Comparison of ENCODE assay signal across 33 cellular contexts in the genomic region with DNA sequence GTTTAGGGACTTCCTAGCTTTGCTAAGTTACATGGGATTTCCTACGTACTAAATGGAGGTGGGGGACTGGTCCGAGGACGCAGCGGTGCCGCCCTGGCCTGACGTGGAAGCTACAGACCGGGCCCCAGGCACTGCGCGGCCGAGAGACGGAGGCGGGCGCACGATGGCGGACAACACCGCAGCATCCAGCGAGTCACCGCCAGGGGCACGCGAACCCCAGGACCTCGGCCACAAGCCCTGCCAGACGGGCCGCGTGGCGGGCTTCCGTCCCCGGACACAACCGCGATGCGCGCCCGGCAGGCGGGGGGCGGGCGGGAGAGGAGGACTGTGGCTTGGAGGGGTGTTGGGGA.
"Had no signal": no experiment of that assay in that cellular context is flagged by ENCODE, and none has a peak within 500 bp of the region (broad histone marks: within the 10 kb centered on the region; RNA-seq: fewer than 3 reads in every experiment).

No MANE protein-coding gene starts in this region.

- FAIRE-seq: astrocyte had no signal

- H3K27me3 ChIP-seq: cardiac muscle cell, MG63, SJSA1 had no signal

- H3K9me3 ChIP-seq: MG63, SJSA1 had no signal

- H3K27ac ChIP-seq: cardiac muscle cell, KMS-11, SJSA1 had no signal

- H3K36me3 ChIP-seq: cardiac muscle cell, MG63, SJSA1 had no signal

- H3K9ac ChIP-seq: KMS-11 had no signal

- H3K4me1 ChIP-seq: SJSA1 had no signal

- ATAC-seq: activated CD8-positive, alpha-beta memory T cell treated with anti-CD3 and anti-CD28 coated beads, Interleukin-2, amount 10 ng/mL, durations not matched to agents 7 days and 5 days; activated T-helper 17 cell treated with anti-CD3 and anti-CD28 coated beads, Interleukin-2, amount 50 U/mL, for 72 hours; Panc1; T-helper 17 cell had no signal

- H3K4me2 ChIP-seq: KMS-11 had no signal

- H3K4me3 ChIP-seq: cardiac muscle cell, MG63, SJSA1 had no signal

- DNase-seq: activated B cell treated with CpG ODN at 0.5 μM for 24 hours; activated CD4-positive, alpha-beta T cell treated with anti-CD3 and anti-CD28 coated beads for 1 hour; activated CD4-positive, alpha-beta T cell treated with anti-CD3 and anti-CD28 coated beads, Interleukin-2, amount 10 ng/mL, durations not matched to agents 24 days and 14 days; activated CD4-positive, alpha-beta T cell treated with anti-CD3 and anti-CD28 coated beads, Interleukin-2, amount 50 U/mL, for 48 hours; activated CD8-positive, alpha-beta memory T cell treated with anti-CD3 and anti-CD28 coated beads, Interleukin-2, amount 10 ng/mL, durations not matched to agents 7 days and 5 days; activated gamma-delta T cell; activated naive CD4-positive, alpha-beta T cell treated with anti-CD3 and anti-CD28 coated beads for 36 hours; activated T-cell treated with anti-CD3 and anti-CD28 coated beads, Interleukin-2, amount 50 U/mL, for 48 hours; amygdala; cerebellar nuclear complex; MG63; MV-4-11; NCI-H1092 treated with DMSO at 0.1 percent for 48 hours; NCI-H1417 treated with DMSO at 0.1 percent for 48 hours; NCI-H1694; NCI-H2029; NCI-H2107; NCI-H2171 treated with DMSO at 0.1 percent for 48 hours; NCI-H226; NCI-H526; NCI-H774; NK-92 treated with Interleukin-12 subunit alpha and Interleukin-12 subunit beta, amount 100 ng/mL, for 24 hours; OCI-M1; Right ventricle myocardium superior; RPMI8226; T-helper 17 cell; T-helper 9 cell had no signal
